Comparison of ENCODE assay signal across 8 cellular contexts in genomic region chr9:35907732-35908483, GRCh38. TPM values are rescaled to one million over a fixed set of nuclear protein-coding genes. Genes with fewer than 3 reads are reported as not detected.
DNase-seq lines count a peak whose midpoint lies in the region; ATAC-seq and TF ChIP-seq lines count a peak whose summit lies in the region.

No MANE protein-coding gene starts in this region.

- no peaks in the 10 kb centered on the region for H3K9me3 ChIP-seq in psoas muscle

- no peaks in the 10 kb centered on the region for H3K27me3 ChIP-seq in psoas muscle (ENCODE audit: insufficient read depth in 3 of 3, low read length in 2 of 3)

- POLR2A ChIA-PET in activated CD8-positive, alpha-beta T cell treated with anti-CD3 and anti-CD28 coated beads, Interleukin-2, amount 10 ng/mL, durations not matched to agents 7 days and 5 days (lab: Charles Lee) = no interaction called here

- peak overlapping the region; percentile 50 for H3K27ac Mint-ChIP-seq in Calu3 (ENCODE audit: unreplicated experiment)
- H3K27ac Mint-ChIP-seq in activated CD8-positive, alpha-beta T cell treated with anti-CD3 and anti-CD28 coated beads, Interleukin-2, amount 10 ng/mL, durations not matched to agents 7 days and 5 days = peak overlapping the region; percentile 58

- H3K9me3 Mint-ChIP-seq in Calu3 (ENCODE audit: low read depth, unreplicated experiment) = no peaks in the 10 kb centered on the region
- H3K9me3 Mint-ChIP-seq in activated CD8-positive, alpha-beta T cell treated with anti-CD3 and anti-CD28 coated beads, Interleukin-2, amount 10 ng/mL, durations not matched to agents 7 days and 5 days (ENCODE audit: insufficient read depth) = no peaks in the 10 kb centered on the region

- H3K36me3 ChIP-seq in psoas muscle (ENCODE audit: insufficient read depth in 1 of 2, low read depth in 1 of 2) = no peaks in the 10 kb centered on the region

- H3K27ac ChIP-seq in psoas muscle = peak overlapping the region; percentile 80

- 41 to 42% (median 41%) methylated on average over 13 of the region's 13 CpGs for WGBS in psoas muscle, 3 donors

- peaks cover 54% of the 10 kb centered on the region for H3K4me1 Mint-ChIP-seq in Calu3 (ENCODE audit: low read depth, unreplicated experiment)
- H3K4me1 Mint-ChIP-seq in activated CD8-positive, alpha-beta T cell treated with anti-CD3 and anti-CD28 coated beads, Interleukin-2, amount 10 ng/mL, durations not matched to agents 7 days and 5 days (ENCODE audit: low read depth) = peaks cover 45% of the 10 kb centered on the region

- intact Hi-C loops in Calu3 (cut with micrococcal nuclease; ENCODE audit: unreplicated experiment) (no loop called here), cardiac septum (cut with DNase I) (no loop called here), psoas muscle (cut with DNase I) (loop anchor here in 1 of 2 donors (5.0 kb wide), 1 partner anchor 39 kb away; no protein-coding TSS in a partner anchor)

- CTCF ChIA-PET in Calu3 (lab: Charles Lee) = interaction anchor here (0.6 to 0.9 kb wide), 2 partner anchors 38 to 213 kb away, joined by 3 read pairs; no protein-coding TSS in a partner anchor
- CTCF ChIA-PET in activated CD8-positive, alpha-beta T cell treated with anti-CD3 and anti-CD28 coated beads, Interleukin-2, amount 10 ng/mL, durations not matched to agents 7 days and 5 days (lab: Charles Lee) = interaction anchor here (1.0 to 1.7 kb wide), 2 partner anchors 37 to 118 kb away, joined by 3 to 4 read pairs; no protein-coding TSS in a partner anchor

- DNase-seq in Calu3 (peak; percentile 52), M059J (ENCODE audit: low read depth) (peak; percentile 98), cardiac septum (ENCODE audit: low spot score) (peak; percentile 83), psoas muscle (peak; percentile 76 to 87)
- no peak for DNase-seq in activated CD8-positive, alpha-beta T cell treated with anti-CD3 and anti-CD28 coated beads, Interleukin-2, amount 10 ng/mL, durations not matched to agents 7 days and 5 days
- DNase-seq in effector CD4-positive, alpha-beta T cell = no peak

- peaks cover 28% of the 10 kb centered on the region for H3K4me1 ChIP-seq in psoas muscle

- ATAC-seq in activated CD8-positive, alpha-beta T cell treated with anti-CD3 and anti-CD28 coated beads, Interleukin-2, amount 10 ng/mL, durations not matched to agents 7 days and 5 days = no peak
- peak; percentile 31 to 67 (median 61) for ATAC-seq in psoas muscle
- ATAC-seq in HG02623 (IDR thresholded peaks at IDR 0.05; ENCODE audit: unreplicated experiment) = no peak
- no peak for ATAC-seq in GM21381 (IDR thresholded peaks at IDR 0.05; ENCODE audit: unreplicated experiment)

- H3K27me3 Mint-ChIP-seq in Calu3 (ENCODE audit: unreplicated experiment) = no peaks in the 10 kb centered on the region
- no peaks in the 10 kb centered on the region for H3K27me3 Mint-ChIP-seq in activated CD8-positive, alpha-beta T cell treated with anti-CD3 and anti-CD28 coated beads, Interleukin-2, amount 10 ng/mL, durations not matched to agents 7 days and 5 days (ENCODE audit: low read depth)

- BruUV-seq in Calu3 (replicated peaks; lab: Mats Ljungman, UMichigan) = no TSS peak

- peak overlapping the region; percentile 44 for H3K4me3 ChIP-seq in psoas muscle

- TF ChIP-seq CTCF in Calu3 (IDR thresholded peaks at IDR 0.05; ENCODE audit: unreplicated experiment) (no peak), psoas muscle (IDR thresholded peaks at IDR 0.05) (no peak)

- H3K4me3 Mint-ChIP-seq in Calu3 (ENCODE audit: low read depth, unreplicated experiment) = no peak overlapping the region
- H3K4me3 Mint-ChIP-seq in activated CD8-positive, alpha-beta T cell treated with anti-CD3 and anti-CD28 coated beads, Interleukin-2, amount 10 ng/mL, durations not matched to agents 7 days and 5 days = no peak overlapping the region

- no peaks in the 10 kb centered on the region for H3K36me3 Mint-ChIP-seq in Calu3 (ENCODE audit: insufficient read depth, unreplicated experiment)
- no peaks in the 10 kb centered on the region for H3K36me3 Mint-ChIP-seq in activated CD8-positive, alpha-beta T cell treated with anti-CD3 and anti-CD28 coated beads, Interleukin-2, amount 10 ng/mL, durations not matched to agents 7 days and 5 days (ENCODE audit: low read depth)

RNA-seq across cellular contexts. Expression of gene SPAAR, which starts 1.4 kb away (rescaled TPM):
- not detected in 2 replicates for total RNA-seq in Calu3 (2022)
- not detected in 2 replicates for total RNA-seq in M059J (2014; rRNA removed; shearing (Covaris generic))
- total RNA-seq in activated CD8-positive, alpha-beta T cell treated with anti-CD3 and anti-CD28 coated beads, Interleukin-2, amount 10 ng/mL, durations not matched to agents 7 days and 5 days = not detected
- total RNA-seq in cardiac septum = 4.0 TPM
- total RNA-seq in psoas muscle = 1 to 10 TPM; 2.5 to 4.6 (median 4.0) TPM
- 1 to 10 TPM; 3.2 to 3.9 (median 3.6) TPM for polyA plus RNA-seq in psoas muscle

RNA-seq across cellular contexts. Expression of gene HRCT1, which starts 1.9 kb away (rescaled TPM):
- total RNA-seq in Calu3 (2022) (0.69 and 0.90 TPM in 2 replicates), cardiac septum (1.5 TPM), psoas muscle (1 to 10 TPM in 3 of 4 donors, under 1 TPM in 1; 0.95 to 4.9 (median 3.0) TPM)
- total RNA-seq in M059J (2014; rRNA removed; shearing (Covaris generic)) = 1.6 and 3.1 TPM in 2 replicates
- total RNA-seq in activated CD8-positive, alpha-beta T cell treated with anti-CD3 and anti-CD28 coated beads, Interleukin-2, amount 10 ng/mL, durations not matched to agents 7 days and 5 days = not detected
- polyA plus RNA-seq in psoas muscle = 1 to 10 TPM in 2 of 3 donors, under 1 TPM in 1; 0.59 to 5.4 (median 1.6) TPM

RNA-seq across cellular contexts. Expression of gene OR13J1, which starts 37.7 kb away (rescaled TPM):
- total RNA-seq in Calu3 (2022) (not detected in 2 replicates), cardiac septum (not detected), psoas muscle (not detected)
- total RNA-seq in M059J (2014; rRNA removed; shearing (Covaris generic)) = not detected in 2 replicates
- not detected for total RNA-seq in activated CD8-positive, alpha-beta T cell treated with anti-CD3 and anti-CD28 coated beads, Interleukin-2, amount 10 ng/mL, durations not matched to agents 7 days and 5 days
- polyA plus RNA-seq in psoas muscle = not detected

RNA-seq across cellular contexts. Expression of gene OR2S2, which starts 50.0 kb away (rescaled TPM):
- total RNA-seq in Calu3 (2022) (not detected in 2 replicates), cardiac septum (not detected), psoas muscle (not detected)
- not detected in 2 replicates for total RNA-seq in M059J (2014; rRNA removed; shearing (Covaris generic))
- total RNA-seq in activated CD8-positive, alpha-beta T cell treated with anti-CD3 and anti-CD28 coated beads, Interleukin-2, amount 10 ng/mL, durations not matched to agents 7 days and 5 days = not detected
- polyA plus RNA-seq in psoas muscle = not detected

Comparison
In these comparisons a context has a peak if more than half of its experiments do, and no peak if none do; other contexts are left out.
1. DNase-seq: peak in Calu3 (single experiment), M059J (single experiment), cardiac septum (single experiment) and psoas muscle (2 of 2); none in activated CD8-positive, alpha-beta T cell treated with anti-CD3 and anti-CD28 coated beads, Interleukin-2, amount 10 ng/mL, durations not matched to agents 7 days and 5 days (single experiment) and effector CD4-positive, alpha-beta T cell (single experiment).
2. ATAC-seq: peak in psoas muscle (4 of 4); none in activated CD8-positive, alpha-beta T cell treated with anti-CD3 and anti-CD28 coated beads, Interleukin-2, amount 10 ng/mL, durations not matched to agents 7 days and 5 days (single experiment), HG02623 (single experiment) and GM21381 (single experiment).